28 cellular contexts compared by ENCODE assay signal in the genomic region with DNA sequence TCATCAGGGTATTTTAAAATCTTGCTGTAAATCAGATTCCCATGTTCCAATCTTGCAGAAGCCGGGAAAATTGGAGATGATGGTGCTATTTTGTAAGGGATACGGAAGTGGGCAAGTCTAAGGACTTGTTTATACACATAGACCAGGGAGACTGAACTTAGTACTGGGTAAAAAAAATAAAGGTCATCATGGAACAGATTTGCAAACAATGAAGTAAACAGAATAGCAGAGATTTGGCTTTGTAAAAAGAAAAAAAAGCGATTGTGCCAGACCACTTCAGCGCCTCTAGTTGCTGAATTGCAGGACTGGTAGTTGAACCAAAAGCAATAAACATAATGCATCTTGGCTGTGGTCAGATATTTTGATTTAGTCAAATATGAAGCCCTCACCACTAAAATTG.
"Had no signal": no experiment of that assay in that cellular context is flagged by ENCODE, and none has a peak within 500 bp of the region (broad histone marks: within the 10 kb centered on the region; RNA-seq: fewer than 3 reads in every experiment).

No MANE protein-coding gene starts in this region.

- DNase-seq: islet precursor cell; kidney glomerular epithelial cell; left cardiac atrium; left lung; mesendoderm; midbrain; mucosa of descending colon; naive thymus-derived CD4-positive, alpha-beta T cell; ovary; stimulated activated CD4-positive, alpha-beta T cell treated with anti-CD3 and anti-CD28 coated beads, Interleukin-12 subunit alpha, Interleukin-12 subunit beta, amount 100 ng/mL, for 4 hours; stimulated activated CD4-positive, alpha-beta T cell treated with anti-CD3 and anti-CD28 coated beads, Interleukin-15, amount 100 ng/mL, for 24 hours; stimulated activated CD4-positive, alpha-beta T cell treated with anti-CD3 and anti-CD28 coated beads, Interleukin-2, amount 100 ng/mL, for 24 hours; stimulated activated CD4-positive, alpha-beta T cell treated with anti-CD3 and anti-CD28 coated beads, Interleukin-4, amount 100 ng/mL, for 1 hour; stimulated activated naive B cell treated with anti-CD40 and anti-IgM and Interleukin-4, amounts not matched to agents 10 μg/mL and 1 μg/mL and 100 μg/mL, for 72 hours; stimulated activated naive CD8-positive, alpha-beta T cell treated with anti-CD3 and anti-CD28 coated beads, Interleukin-15, Interleukin-2, amounts not matched to agents 100 U/mL and 50 U/mL, for 24 hours; stomach; testis; thyroid gland; transverse colon; upper lobe of left lung had no signal

- H3K9me3 ChIP-seq: left lung, mucosa of descending colon, ovary, right atrium auricular region, stomach, testis, thyroid gland, transverse colon, upper lobe of left lung, vagina had no signal

- H3K27ac ChIP-seq: hepatocyte, left lung, ovary, right atrium auricular region, stomach, testis, thyroid gland, transverse colon, upper lobe of left lung, vagina had no signal

- H3K27me3 Mint-ChIP-seq: natural killer cell treated with Interleukin-12 subunit alpha and Interleukin-12 subunit beta and Interleukin-15 and Interleukin-18, amount 100 ng/mL, for 72 hours; stimulated activated naive B cell treated with anti-CD40 and anti-IgM and Interleukin-4, amounts not matched to agents 10 μg/mL and 1 μg/mL and 100 μg/mL, for 72 hours had no signal

- ATAC-seq: left cardiac atrium; left lung; mucosa of descending colon; naive thymus-derived CD4-positive, alpha-beta T cell; natural killer cell treated with Interleukin-12 subunit alpha and Interleukin-12 subunit beta and Interleukin-15 and Interleukin-18, amount 100 ng/mL, for 72 hours; sciatic nerve; stimulated activated naive B cell treated with anti-CD40 and anti-IgM and Interleukin-4, amounts not matched to agents 10 μg/mL and 1 μg/mL and 100 μg/mL, for 72 hours; stimulated activated naive CD8-positive, alpha-beta T cell treated with anti-CD3 and anti-CD28 coated beads, Interleukin-15, Interleukin-2, amounts not matched to agents 100 U/mL and 50 U/mL, for 24 hours had no signal

- H3K27me3 ChIP-seq: hepatocyte, left lung, ovary, right atrium auricular region, stomach, testis, thyroid gland, transverse colon, upper lobe of left lung, vagina had no signal

- H3K4me1 Mint-ChIP-seq: stimulated activated naive B cell treated with anti-CD40 and anti-IgM and Interleukin-4, amounts not matched to agents 10 μg/mL and 1 μg/mL and 100 μg/mL, for 72 hours had no signal

- H3K4me3 Mint-ChIP-seq: naive thymus-derived CD4-positive, alpha-beta T cell; natural killer cell treated with Interleukin-12 subunit alpha and Interleukin-12 subunit beta and Interleukin-15 and Interleukin-18, amount 100 ng/mL, for 72 hours; stimulated activated naive B cell treated with anti-CD40 and anti-IgM and Interleukin-4, amounts not matched to agents 10 μg/mL and 1 μg/mL and 100 μg/mL, for 72 hours had no signal

- H3K36me3 ChIP-seq: left lung, ovary, right atrium auricular region, stomach, thyroid gland, transverse colon, upper lobe of left lung, vagina had no signal

- H3K27ac Mint-ChIP-seq: naive thymus-derived CD4-positive, alpha-beta T cell; natural killer cell treated with Interleukin-12 subunit alpha and Interleukin-12 subunit beta and Interleukin-15 and Interleukin-18, amount 100 ng/mL, for 72 hours; progenitor cell of endocrine pancreas; stimulated activated naive B cell treated with anti-CD40 and anti-IgM and Interleukin-4, amounts not matched to agents 10 μg/mL and 1 μg/mL and 100 μg/mL, for 72 hours had no signal

- H3K4me3 ChIP-seq: hepatocyte, left lung, lung, mucosa of descending colon, ovary, right atrium auricular region, skin epidermis, stomach, testis, thyroid gland, transverse colon, upper lobe of left lung, vagina had no signal

- H3K4me1 ChIP-seq: left lung, stomach, testis, thyroid gland, transverse colon, upper lobe of left lung had no signal

- H3K36me3 Mint-ChIP-seq: naive thymus-derived CD4-positive, alpha-beta T cell; natural killer cell treated with Interleukin-12 subunit alpha and Interleukin-12 subunit beta and Interleukin-15 and Interleukin-18, amount 100 ng/mL, for 72 hours; stimulated activated naive B cell treated with anti-CD40 and anti-IgM and Interleukin-4, amounts not matched to agents 10 μg/mL and 1 μg/mL and 100 μg/mL, for 72 hours had no signal
